ENCODE assay signal across 22 cellular contexts in the genomic region with DNA sequence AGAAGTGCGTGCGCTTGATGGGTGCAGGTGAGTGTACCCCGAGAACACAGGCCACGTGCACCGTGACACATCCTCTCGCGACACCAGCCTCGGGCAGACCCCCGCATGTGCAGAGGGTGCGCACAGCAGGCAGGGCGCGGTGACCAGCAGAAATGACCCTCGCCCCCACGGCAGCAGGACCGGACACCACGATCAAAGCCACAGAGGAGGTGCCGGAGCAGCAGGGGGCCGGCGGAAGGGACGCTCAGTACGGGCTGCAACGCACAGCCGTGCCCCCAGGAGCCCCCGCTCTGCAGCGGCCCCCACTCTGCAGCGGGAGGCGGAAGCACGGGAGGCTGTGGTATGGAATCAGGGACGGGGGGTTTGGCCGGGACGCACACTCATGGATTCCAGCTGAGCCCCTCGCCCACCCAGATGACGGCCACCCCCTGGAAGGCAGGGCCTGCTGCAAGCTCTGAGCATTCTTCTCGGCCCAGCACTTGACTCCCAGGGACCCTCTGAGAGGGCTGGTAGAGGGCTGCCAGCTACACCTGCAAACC. TPM values are rescaled to one million over a fixed set of nuclear protein-coding genes. Genes with fewer than 3 reads are reported as not detected.
DNase-seq lines count a peak whose midpoint lies in the region; ATAC-seq and TF ChIP-seq lines count a peak whose summit lies in the region.
"Had no signal": no experiment of that assay in that cellular context is flagged by ENCODE, and none has a peak within 500 bp of the region (broad histone marks: within the 10 kb centered on the region; RNA-seq: fewer than 3 reads in every experiment).

No MANE protein-coding gene starts in this region.

- H3K4me1 Mint-ChIP-seq in H9 = peaks cover 23 to 35% of the 10 kb centered on the region in 2 experiments

- H3K27me3 Mint-ChIP-seq in H9 (ENCODE audit: low read depth) = peaks cover 27% of the 10 kb centered on the region

- no peak overlapping the region for H4K8ac ChIP-seq in H9 (replicated peaks; ENCODE audit: insufficient read length, low read depth, low read length)

- H2BK15ac ChIP-seq in H9 (ENCODE audit: low read depth, low read length) = no peak overlapping the region

- no peaks in the 10 kb centered on the region for H3K9me3 Mint-ChIP-seq in H9
- H3K9me3 Mint-ChIP-seq: activated naive CD4-positive, alpha-beta T cell treated with anti-CD3 and anti-CD28 coated beads, Interleukin-2, amount 50 U/mL, for 24 hours; activated T-cell treated with anti-CD3 and anti-CD28 coated beads, Interleukin-2, amount 50 U/mL, for 72 hours; CD8-positive, alpha-beta memory T cell; naive B cell had no signal

- no peak overlapping the region for H3K4ac ChIP-seq in H9 (ENCODE audit: low read depth, low read length)

- H3K36me3 ChIP-seq in RWPE2 (ENCODE audit: low read depth) (0 out of 2 replicates have a peak, but pooled peaks cover 3% of the 10 kb centered on the region), osteoblast (ENCODE audit: insufficient read depth, low read length) (no peaks in the 10 kb centered on the region), HAP-1 (replicated peaks) (no peaks in the 10 kb centered on the region)

- H3K36me3 Mint-ChIP-seq in H9 (ENCODE audit: insufficient read depth in 1 of 3, low read depth in 3 of 3) = peaks cover 3 to 13% (median 3%) of the 10 kb centered on the region in 3 experiments; a peak in 3 of 7 replicates

- H2BK120ac ChIP-seq in H9 (ENCODE audit: low read depth, low read length, poor library complexity, severe bottlenecking) = no peak overlapping the region

- H3K27ac ChIP-seq in H9 (ENCODE audit: insufficient read length, low read depth, low read length) (no peak overlapping the region), RWPE2 (ENCODE audit: poor library complexity, severe bottlenecking) (no peak overlapping the region), osteoblast (ENCODE audit: low read depth, low read length) (no peak overlapping the region)
- H3K27ac ChIP-seq: body of pancreas, parathyroid adenoma had no signal

- H3K4me2 ChIP-seq in H9 (ENCODE audit: insufficient read depth, insufficient read length, low read length) (no peak overlapping the region), osteoblast (ENCODE audit: insufficient read depth, low read length) (peak overlapping the region; percentile 41)

- H3K4me1 ChIP-seq in H9 (ENCODE audit: insufficient read depth, low read length) (peaks cover 3% of the 10 kb centered on the region; the same call in 1 of the 2 replicates), RWPE2 (ENCODE audit: insufficient read depth, poor library complexity, severe bottlenecking) (no peaks in the 10 kb centered on the region), osteoblast (ENCODE audit: insufficient read depth, low read length) (peaks cover 11% of the 10 kb centered on the region), HAP-1 (no peaks in the 10 kb centered on the region)
- H3K4me1 ChIP-seq: parathyroid adenoma had no signal

- in situ Hi-C loops in HAP-1 (cut with MboI; ENCODE audit: low sequenced_read_pairs) = no loop called here

- DNase-seq in H9 = no peak
- peak; percentile 72 for DNase-seq in RWPE2 (ENCODE audit: low spot score)
- DNase-seq in left cardiac atrium = no peak
- peak; percentile 68 for DNase-seq in osteoblast (ENCODE audit: insufficient read length, low spot score, missing footprints)
- no peak for DNase-seq in glomerular visceral epithelial cell (ENCODE audit: extremely low spot score)
- no peak for DNase-seq in HAP-1 (ENCODE audit: low spot score in 2 of 2)
- no peak for DNase-seq in KG1 (lab: John Stamatoyannopoulos, UW)
- DNase-seq: activated CD4-positive, alpha-beta T cell treated with anti-CD3 and anti-CD28 coated beads for 1 hour; activated T-cell treated with anti-CD3 and anti-CD28 coated beads, Interleukin-2, amount 50 U/mL, for 72 hours; body of pancreas; CD8-positive, alpha-beta memory T cell; hippocampal formation; islet precursor cell; KBM-7; naive B cell; NCI-H1930; NCI-H446; stimulated activated CD4-positive, alpha-beta T cell treated with anti-CD3 and anti-CD28 coated beads, Interleukin-2, amount 100 ng/mL, for 48 hours; stimulated activated naive CD4-positive, alpha-beta T cell treated with Interleukin-2 at 50 U/mL for 16 hours had no signal

- intact Hi-C loops in left cardiac atrium (cut with DNase I) = no loop called here

- no peaks in the 10 kb centered on the region for H3K9me3 ChIP-seq in H9 (ENCODE audit: control insufficient read depth, low read depth, low read length)
- H3K9me3 ChIP-seq in RWPE2 (ENCODE audit: severe bottlenecking) = no peaks in the 10 kb centered on the region
- no peaks in the 10 kb centered on the region for H3K9me3 ChIP-seq in osteoblast (ENCODE audit: low read depth, low read length)
- H3K9me3 ChIP-seq in HAP-1 = no peaks in the 10 kb centered on the region
- H3K9me3 ChIP-seq: body of pancreas had no signal

- no peak overlapping the region for H4K5ac ChIP-seq in H9 (ENCODE audit: insufficient read length, low read depth, low read length)

- H3K18ac ChIP-seq in H9 (ENCODE audit: insufficient read length, low read depth, low read length) = no peak overlapping the region

- H2BK5ac ChIP-seq in H9 (ENCODE audit: insufficient read length, low read length) = peak overlapping the region; percentile 48

- no peak overlapping the region for H3K4me3 Mint-ChIP-seq in H9
- H3K4me3 Mint-ChIP-seq: activated naive CD4-positive, alpha-beta T cell treated with anti-CD3 and anti-CD28 coated beads, Interleukin-2, amount 50 U/mL, for 24 hours; activated T-cell treated with anti-CD3 and anti-CD28 coated beads, Interleukin-2, amount 50 U/mL, for 72 hours; CD8-positive, alpha-beta memory T cell had no signal

- H2AK5ac ChIP-seq in H9 (ENCODE audit: insufficient read length, low read length) = no peak overlapping the region

- peaks cover 7% of the 10 kb centered on the region; the same call in 1 of the 2 replicates for H3K79me2 ChIP-seq in H9 (ENCODE audit: insufficient read depth, low read length)
- no peaks in the 10 kb centered on the region for H3K79me2 ChIP-seq in osteoblast (ENCODE audit: insufficient read depth, low read length)
- H3K79me2 ChIP-seq: parathyroid adenoma had no signal

- H3K79me1 ChIP-seq in H9 (ENCODE audit: insufficient read depth, low read depth, low read length, poor library complexity, severe bottlenecking) = peaks cover 7% of the 10 kb centered on the region

- H2BK20ac ChIP-seq in H9 (ENCODE audit: low read depth, low read length, poor library complexity, severe bottlenecking) = no peak overlapping the region

- peak overlapping the region in 2 of 3 experiments; percentile 89 to 98; a peak in 3 of 7 replicates for H3K27ac Mint-ChIP-seq in H9
- H3K27ac Mint-ChIP-seq: activated naive CD4-positive, alpha-beta T cell treated with anti-CD3 and anti-CD28 coated beads, Interleukin-2, amount 50 U/mL, for 24 hours; activated T-cell treated with anti-CD3 and anti-CD28 coated beads, Interleukin-2, amount 50 U/mL, for 72 hours had no signal

- no peak overlapping the region for H4K91ac ChIP-seq in H9 (ENCODE audit: insufficient read length, low read depth, low read length)

- TF ChIP-seq CTCF in H9 (conservative IDR thresholded peaks at IDR 0.05) = no peak
- no peak for TF ChIP-seq CTCF in RWPE2 (IDR thresholded peaks at IDR 0.05; ENCODE audit: poor library complexity, severe bottlenecking)
- TF ChIP-seq CTCF in osteoblast (IDR thresholded peaks at IDR 0.05; ENCODE audit: extremely low read depth, low read depth, low read length) = no peak

- H2AFZ ChIP-seq in H9 (ENCODE audit: low read length) (no peak overlapping the region), osteoblast (ENCODE audit: low read length) (no peak overlapping the region)
- H2AFZ ChIP-seq: parathyroid adenoma had no signal

- ATAC-seq in RWPE2 (ENCODE audit: low read depth) (no peak), left cardiac atrium (peak; percentile 2 to 4), GM21737 (IDR thresholded peaks at IDR 0.05; ENCODE audit: unreplicated experiment) (no peak)
- ATAC-seq: activated T-cell treated with anti-CD3 and anti-CD28 coated beads, Interleukin-2, amount 50 U/mL, for 72 hours; body of pancreas had no signal

- H3T11ph ChIP-seq in H9 (ENCODE audit: low read length) = no peak overlapping the region

- no peak overlapping the region for H3K9ac ChIP-seq in H9 (ENCODE audit: extremely low read depth, insufficient read length, low read length)
- H3K9ac ChIP-seq: parathyroid adenoma had no signal

- H3K56ac ChIP-seq in H9 (ENCODE audit: insufficient read length, low read depth, low read length) = no peak overlapping the region

- H3K23ac ChIP-seq in H9 (ENCODE audit: insufficient read length, low read depth, low read length) = no peak overlapping the region

- peaks cover 14% of the 10 kb centered on the region for H3K23me2 ChIP-seq in H9 (ENCODE audit: insufficient read length, low read depth, low read length, poor library complexity, severe bottlenecking)

- no peak overlapping the region for H2BK12ac ChIP-seq in H9 (ENCODE audit: insufficient read length, low read depth, low read length)

- H4K20me1 ChIP-seq in H9 (ENCODE audit: control insufficient read depth, insufficient read depth, insufficient read length) (peaks cover 2% of the 10 kb centered on the region), osteoblast (ENCODE audit: insufficient read depth, low read length) (peaks cover 13% of the 10 kb centered on the region)

- H3K14ac ChIP-seq in H9 (ENCODE audit: insufficient read depth, low read length) = no peak overlapping the region

- no CpG with 5 or more reads among the region's 34 CpGs for WGBS in H9 (ENCODE audit: extremely low coverage, insufficient read length, low lambda C conversion rate)

- H3K27me3 ChIP-seq in H9 (ENCODE audit: insufficient read depth, low read length) = peaks cover 4% of the 10 kb centered on the region; the same call in 1 of the 2 replicates
- H3K27me3 ChIP-seq in RWPE2 (ENCODE audit: insufficient read depth, poor library complexity, severe bottlenecking) = peaks cover 20% of the 10 kb centered on the region
- H3K27me3 ChIP-seq in osteoblast (ENCODE audit: insufficient read depth, low read length) = peaks cover 31% of the 10 kb centered on the region
- no peaks in the 10 kb centered on the region for H3K27me3 ChIP-seq in HAP-1 (ENCODE audit: low read depth)

- H3K4me3 ChIP-seq in RWPE2 (ENCODE audit: severe bottlenecking) (no peak overlapping the region), osteoblast (ENCODE audit: insufficient read depth, low read length) (no peak overlapping the region), HAP-1 (no peak overlapping the region)
- H3K4me3 ChIP-seq: body of pancreas had no signal

RNA-seq across cellular contexts. Expression of a gene that starts 17.1 kb away (rescaled TPM):
- 63.3 and 72.1 TPM in 2 replicates for total RNA-seq in H9 (2021)
- 100 to 1,000 TPM; 104 to 114 TPM for total RNA-seq in left cardiac atrium
- total RNA-seq in osteoblast = 10.3 and 13.4 TPM in 2 replicates

RNA-seq across cellular contexts. Expression of a gene that starts 51.0 kb away (rescaled TPM):
- 64.0 and 64.5 TPM in 2 replicates for total RNA-seq in H9 (2021)
- 10 to 100 TPM; 48.0 to 55.6 TPM for total RNA-seq in left cardiac atrium
- 34.2 and 34.4 TPM in 2 replicates for total RNA-seq in osteoblast

Comparison
In these comparisons a context has a peak if more than half of its experiments do, and no peak if none do; other contexts are left out.
1. DNase-seq: peak in RWPE2 (single experiment) and osteoblast (single experiment); none in H9 (single experiment), left cardiac atrium (single experiment), glomerular visceral epithelial cell (single experiment), HAP-1 (0 of 2) and KG1 (single experiment).
2. ATAC-seq: peak in left cardiac atrium (2 of 2); none in RWPE2 (single experiment) and GM21737 (single experiment).